20 cellular contexts compared by ENCODE assay signal in the genomic region with DNA sequence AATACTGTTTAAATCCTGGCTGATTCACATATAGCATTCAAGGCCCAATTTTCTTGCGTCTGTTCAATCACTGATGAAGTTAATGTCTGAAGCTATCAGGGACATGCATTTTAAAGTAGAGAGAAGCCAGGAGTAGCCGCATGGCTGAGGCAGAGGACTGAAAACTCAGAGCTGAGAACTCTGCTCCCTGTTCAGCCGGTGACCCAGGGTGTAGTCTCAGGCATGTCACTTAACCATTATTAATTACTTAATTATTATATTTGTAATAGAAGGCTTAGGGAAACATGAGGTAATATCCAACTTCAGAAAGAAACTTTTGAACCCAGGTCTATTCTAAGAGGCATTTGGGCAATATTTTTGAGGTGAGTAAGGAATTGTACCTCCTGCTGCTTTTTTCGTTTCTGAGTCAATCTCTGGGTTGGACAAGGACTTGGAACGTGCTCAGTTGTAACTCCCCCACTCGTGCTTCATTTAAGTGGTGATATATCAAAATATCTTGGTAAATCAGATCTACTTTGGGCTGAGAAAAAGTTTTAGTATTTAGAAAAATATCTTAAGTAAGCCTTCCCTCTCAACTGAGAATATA.
A peak's percentile ranks its signal among the peaks of the same experiment; 100 is the strongest.
DNase-seq lines count a peak whose midpoint lies in the region; ATAC-seq, FAIRE-seq and TF ChIP-seq lines count a peak whose summit lies in the region.
"Had no signal": no experiment of that assay in that cellular context is flagged by ENCODE, and none has a peak within 500 bp of the region (broad histone marks: within the 10 kb centered on the region; RNA-seq: fewer than 3 reads in every experiment).

No MANE protein-coding gene starts in this region.

- H3K9me3 Mint-ChIP-seq in mesothelial cell of epicardium, result peaks cover 21% of the 10 kb centered on the region

- H4K20me1 ChIP-seq in PC-3 (ENCODE audit: low read length) (no peaks in the 10 kb centered on the region), osteoblast (ENCODE audit: insufficient read depth, low read length) (no peaks in the 10 kb centered on the region)

- ATAC-seq in A549 (no peak), PC-3 (peak; percentile 15), GM18505 (IDR thresholded peaks at IDR 0.05; ENCODE audit: unreplicated experiment) (no peak), Right ventricle myocardium inferior (no peak)
- ATAC-seq: K562 had no signal

- H3K9ac ChIP-seq in PC-3 (ENCODE audit: low read length), result no peak overlapping the region

- H3K4me1 ChIP-seq in A549 (peaks cover 17% of the 10 kb centered on the region; the same call in 1 of the 3 replicates), PC-3 (ENCODE audit: insufficient read depth, low read length) (peaks cover 5% of the 10 kb centered on the region; the same call in 1 of the 2 replicates), osteoblast (ENCODE audit: insufficient read depth, low read length) (no peaks in the 10 kb centered on the region)
- H3K4me1 ChIP-seq: Caco-2 had no signal

- no peaks in the 10 kb centered on the region for H3K27me3 Mint-ChIP-seq in mesothelial cell of epicardium (ENCODE audit: low read depth)

- no peak overlapping the region for H3K4me3 ChIP-seq in A549
- no peak overlapping the region for H3K4me3 ChIP-seq in PC-3 (ENCODE audit: low read length)
- H3K4me3 ChIP-seq in brain microvascular endothelial cell (ENCODE audit: low read depth, low read length), result no peak overlapping the region
- H3K4me3 ChIP-seq in osteoblast (ENCODE audit: insufficient read depth, low read length), result no peak overlapping the region
- H3K4me3 ChIP-seq: K562 had no signal

- no peak for TF ChIP-seq CTCF in A549 (IDR thresholded peaks at IDR 0.05)
- TF ChIP-seq CTCF in PC-3 (conservative IDR thresholded peaks at IDR 0.05; ENCODE audit: low read depth, low read length), result no peak
- no peak for TF ChIP-seq CTCF in brain microvascular endothelial cell (IDR thresholded peaks at IDR 0.05; ENCODE audit: low read depth, low read length, missing control alignments)
- TF ChIP-seq CTCF in mesothelial cell of epicardium (IDR thresholded peaks at IDR 0.05; ENCODE audit: unreplicated experiment), result no peak
- no peak for TF ChIP-seq CTCF in osteoblast (IDR thresholded peaks at IDR 0.05; ENCODE audit: extremely low read depth, low read depth, low read length)

- no peaks in the 10 kb centered on the region for H3K27me3 ChIP-seq in PC-3 (ENCODE audit: low read length)
- no peaks in the 10 kb centered on the region for H3K27me3 ChIP-seq in brain microvascular endothelial cell (replicated peaks)
- H3K27me3 ChIP-seq in osteoblast (ENCODE audit: insufficient read depth, low read length), result no peaks in the 10 kb centered on the region

- intact Hi-C loops in PC-3 (cut with micrococcal nuclease), result no loop called here
- intact Hi-C loops in Right ventricle myocardium inferior (cut with DNase I), result no loop called here

- H3K4me1 Mint-ChIP-seq in mesothelial cell of epicardium, result peaks cover 28% of the 10 kb centered on the region
- H3K4me1 Mint-ChIP-seq: CD14-positive monocyte, H9 had no signal

- H3F3A ChIP-seq in PC-3 (ENCODE audit: low read length, unreplicated experiment), result no peaks in the 10 kb centered on the region

- H3K4me3 Mint-ChIP-seq in mesothelial cell of epicardium, result no peak overlapping the region
- H3K4me3 Mint-ChIP-seq: CD14-positive monocyte, H9 had no signal

- in situ Hi-C loops in brain microvascular endothelial cell (cut with HindIII; ENCODE audit: low pct_ligation_motif_present, low sequenced_read_pairs), result no loop called here

- POLR2A ChIA-PET in A549 (lab: Yijun Ruan, JAX), result no interaction called here
- POLR2A ChIA-PET in PC-3 (lab: Charles Lee; ENCODE audit: unreplicated experiment), result interaction anchor here (0.5 kb wide), 1 partner anchor 538 kb away, joined by 9 read pairs; no protein-coding TSS in a partner anchor

- BruUV-seq in PC-3 (replicated peaks; lab: Mats Ljungman, UMichigan), result no TSS peak

- H3K27ac ChIP-seq in A549, result no peak overlapping the region
- no peak overlapping the region for H3K27ac ChIP-seq in PC-3 (ENCODE audit: low read length)
- no peak overlapping the region for H3K27ac ChIP-seq in brain microvascular endothelial cell
- H3K27ac ChIP-seq in osteoblast (ENCODE audit: low read depth, low read length), result no peak overlapping the region

- H3K79me2 ChIP-seq in PC-3 (ENCODE audit: low read length), result no peaks in the 10 kb centered on the region
- no peaks in the 10 kb centered on the region for H3K79me2 ChIP-seq in osteoblast (ENCODE audit: insufficient read depth, low read length)

- FAIRE-seq in A549 (lab: Jason Lieb, UNC), result no peak
- FAIRE-seq: A204.1, GM18507, K562 had no signal

- H3K36me3 ChIP-seq in PC-3 (ENCODE audit: low read depth, low read length), result no peaks in the 10 kb centered on the region
- H3K36me3 ChIP-seq in brain microvascular endothelial cell (replicated peaks), result no peaks in the 10 kb centered on the region
- no peaks in the 10 kb centered on the region for H3K36me3 ChIP-seq in osteoblast (ENCODE audit: insufficient read depth, low read length)

- no peak for TF ChIP-seq RAD21 in A549 (conservative IDR thresholded peaks at IDR 0.05 in 1 of 2, IDR thresholded peaks at IDR 0.05 in 1 of 2)

- peak overlapping the region; percentile 93 for H3K27ac Mint-ChIP-seq in mesothelial cell of epicardium
- H3K27ac Mint-ChIP-seq: CD14-positive monocyte, H9 had no signal

- no peak for TF ChIP-seq EP300 in A549 (IDR thresholded peaks at IDR 0.05)

- no peaks in the 10 kb centered on the region for H3K9me3 ChIP-seq in A549
- no peaks in the 10 kb centered on the region for H3K9me3 ChIP-seq in PC-3 (ENCODE audit: low read length)
- no peaks in the 10 kb centered on the region for H3K9me3 ChIP-seq in osteoblast (ENCODE audit: low read depth, low read length)
- H3K9me3 ChIP-seq: Caco-2 had no signal

- WGBS in A549 (ENCODE audit: missing lambda C conversion rate), result 27% methylated on average over 6 of the region's 6 CpGs

- H3K9me2 ChIP-seq in PC-3 (replicated peaks; ENCODE audit: low read length), result no peaks in the 10 kb centered on the region

- CTCF ChIA-PET in A549 (lab: Yijun Ruan, JAX), result no interaction called here
- CTCF ChIA-PET in PC-3 (lab: Charles Lee), result no interaction called here

- no peak for DNase-seq in A549 (ENCODE audit: low read depth in 1 of 2, low spot score in 1 of 2)
- no peak for DNase-seq in PC-3
- peak; percentile 19 for DNase-seq in brain microvascular endothelial cell
- no peak for DNase-seq in mesothelial cell of epicardium (ENCODE audit: low spot score in 2 of 2, unreplicated experiment in 2 of 2)
- no peak for DNase-seq in osteoblast (ENCODE audit: insufficient read length, low spot score, missing footprints)
- DNase-seq in Right ventricle myocardium inferior (ENCODE audit: missing footprints), result no peak
- DNase-seq in NCI-H1417 (lab: John Stamatoyannopoulos, UW), result no peak
- DNase-seq: Caco-2, DMS53, H9, NCI-H1092, NCI-H1694, NCI-H446, NCI-H774, SHP77 had no signal

- peaks cover 18% of the 10 kb centered on the region for H3K36me3 Mint-ChIP-seq in mesothelial cell of epicardium
- H3K36me3 Mint-ChIP-seq: CD14-positive monocyte had no signal

- H3K4me2 ChIP-seq in A549 (peak overlapping the region; percentile 51), PC-3 (ENCODE audit: low read length) (no peak overlapping the region), osteoblast (ENCODE audit: insufficient read depth, low read length) (no peak overlapping the region)

- TF ChIP-seq POLR2A in A549 (IDR thresholded peaks at IDR 0.05; ENCODE audit: low read length), result no peak
- TF ChIP-seq POLR2A in GM18505 (IDR thresholded peaks at IDR 0.05; ENCODE audit: borderline replicate concordance, extremely low read depth, insufficient read depth, insufficient read length), result no peak

- no peak overlapping the region for H2AFZ ChIP-seq in PC-3 (ENCODE audit: low read length)
- no peak overlapping the region for H2AFZ ChIP-seq in osteoblast (ENCODE audit: low read length)

TF ChIP-seq in A549, 52 proteins besides CTCF, POLR2A, EP300 and RAD21:
- TF ChIP-seq EHMT2 (IDR thresholded peaks at IDR 0.05; ENCODE audit: low read depth) (no peak), FOXS1 (CRISPR knock-in tag; IDR thresholded peaks at IDR 0.05) (no peak), RNF2 (IDR thresholded peaks at IDR 0.05; ENCODE audit: borderline replicate concordance, low read depth) (no peak), ZSCAN20 (CRISPR knock-in tag; IDR thresholded peaks at IDR 0.05) (no peak), SREBF2 (IDR thresholded peaks at IDR 0.05) (no peak), HEYL (CRISPR knock-in tag; IDR thresholded peaks at IDR 0.05) (no peak), JUN (IDR thresholded peaks at IDR 0.05) (no peak), PHF8 (IDR thresholded peaks at IDR 0.05; ENCODE audit: borderline replicate concordance, low read depth) (no peak), SMC3 (IDR thresholded peaks at IDR 0.05) (no peak)
- TF ChIP-seq, protein P1, sequence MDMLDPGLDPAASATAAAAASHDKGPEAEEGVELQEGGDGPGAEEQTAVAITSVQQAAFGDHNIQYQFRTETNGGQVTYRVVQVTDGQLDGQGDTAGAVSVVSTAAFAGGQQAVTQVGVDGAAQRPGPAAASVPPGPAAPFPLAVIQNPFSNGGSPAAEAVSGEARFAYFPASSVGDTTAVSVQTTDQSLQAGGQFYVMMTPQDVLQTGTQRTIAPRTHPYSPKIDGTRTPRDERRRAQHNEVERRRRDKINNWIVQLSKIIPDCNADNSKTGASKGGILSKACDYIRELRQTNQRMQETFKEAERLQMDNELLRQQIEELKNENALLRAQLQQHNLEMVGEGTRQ (IDR thresholded peaks at IDR 0.05), result no peak
